Comparison of ENCODE assay signal across 20 cellular contexts in genomic region chr9:36992501-36993316, GRCh38. TPM values are rescaled to one million over a fixed set of nuclear protein-coding genes. Genes with fewer than 3 reads are reported as not detected.
"Had no signal": no experiment of that assay in that cellular context is flagged by ENCODE, and none has a peak within 500 bp of the region (broad histone marks: within the 10 kb centered on the region; RNA-seq: fewer than 3 reads in every experiment).

No MANE protein-coding gene starts in this region.

- ATAC-seq: activated CD4-positive, alpha-beta T cell treated with anti-CD3 and anti-CD28 coated beads for 36 hours; left lung; psoas muscle; sciatic nerve; stimulated activated naive CD8-positive, alpha-beta T cell treated with anti-CD3 and anti-CD28 coated beads, Interleukin-15, Interleukin-2, amounts not matched to agents 100 U/mL and 50 U/mL, for 24 hours had no signal

- H3K4me1 ChIP-seq: breast epithelium, psoas muscle had no signal

- H3K27ac ChIP-seq: breast epithelium, left lung, psoas muscle, VCaP had no signal

- H3K36me3 ChIP-seq: breast epithelium, left lung had no signal

- FAIRE-seq: frontal cortex, keratinocyte had no signal

- DNase-seq: activated CD4-positive, alpha-beta memory T cell treated with anti-CD3 and anti-CD28 coated beads, Interleukin-2, amount 10 ng/mL, durations not matched to agents 7 days and 5 days; activated CD4-positive, alpha-beta T cell treated with anti-CD3 and anti-CD28 coated beads for 36 hours; activated naive CD8-positive, alpha-beta T cell treated with anti-CD3 and anti-CD28 coated beads, Interleukin-2, amount 10 ng/mL, durations not matched to agents 7 days and 5 days; activated T-cell treated with anti-CD3 and anti-CD28 coated beads, Interleukin-2, amount 50 U/mL, for 48 hours; aorta; endodermal cell; left lung; mesenchymal stem cell; psoas muscle; stimulated activated CD4-positive, alpha-beta T cell treated with anti-CD3 and anti-CD28 coated beads, Interleukin-12 subunit alpha, Interleukin-12 subunit beta, amount 100 ng/mL, for 4 hours; stimulated activated naive CD8-positive, alpha-beta T cell treated with anti-CD3 and anti-CD28 coated beads, Interleukin-15, Interleukin-2, amounts not matched to agents 100 U/mL and 50 U/mL, for 24 hours had no signal

- H3K4me3 ChIP-seq: breast epithelium, left lung, psoas muscle had no signal

RNA-seq across cellular contexts. Expression of gene PAX5, which starts 41.4 kb away (rescaled TPM):
- total RNA-seq: dermis microvascular lymphatic vessel endothelial cell, frontal cortex, osteoblast, ureter had no signal
- polyA plus RNA-seq: keratinocyte, neural cell had no signal
